Comparison of ENCODE assay signal across 21 cellular contexts in the genomic region with DNA sequence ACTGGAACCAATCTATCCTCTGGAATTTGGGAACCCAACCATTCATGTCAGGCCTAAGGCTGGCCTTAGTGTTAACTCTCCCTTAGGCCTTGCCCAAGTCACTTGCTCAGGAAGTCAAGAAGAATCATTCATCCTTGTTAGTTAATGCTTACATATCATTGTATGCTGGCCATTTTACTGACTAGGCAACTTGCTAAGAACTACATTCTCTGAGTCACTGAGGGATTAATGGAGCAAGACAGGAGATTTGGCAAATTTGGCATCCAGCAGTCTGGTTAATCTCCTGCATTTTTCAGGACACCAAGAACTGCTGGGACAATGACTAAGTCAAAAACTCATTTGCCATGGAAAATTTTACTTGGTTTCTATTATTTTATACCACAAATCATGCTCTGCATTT.
DNase-seq lines count a peak whose midpoint lies in the region; ATAC-seq and TF ChIP-seq lines count a peak whose summit lies in the region.
"Had no signal": no experiment of that assay in that cellular context is flagged by ENCODE, and none has a peak within 500 bp of the region (broad histone marks: within the 10 kb centered on the region; RNA-seq: fewer than 3 reads in every experiment).

No MANE protein-coding gene starts in this region.

- CTCF ChIA-PET in PC-3 (lab: Charles Lee): no interaction called here

- ATAC-seq in PC-3 (no peak), esophagus mucosa (peak; percentile 89), GM18907 (IDR thresholded peaks at IDR 0.05; ENCODE audit: unreplicated experiment) (no peak)
- ATAC-seq: activated naive CD4-positive, alpha-beta T cell treated with anti-CD3 and anti-CD28 coated beads, Interleukin-2, amount 50 U/mL, for 72 hours; activated T-helper 17 cell treated with anti-CD3 and anti-CD28 coated beads, Interleukin-2, amount 50 U/mL, for 72 hours; HCT116; left ventricle myocardium superior; Panc1 had no signal

- H3K9ac ChIP-seq in PC-3 (ENCODE audit: low read length): no peak overlapping the region

- H4K20me1 ChIP-seq in PC-3 (ENCODE audit: low read length): no peaks in the 10 kb centered on the region

- H3K4me3 ChIP-seq in AG09309 (ENCODE audit: control insufficient read depth, low read depth, low read length) (no peak overlapping the region), PC-3 (ENCODE audit: low read length) (no peak overlapping the region)

- intact Hi-C loops in PC-3 (cut with micrococcal nuclease): no loop called here

- no peak overlapping the region for H3K4me3 Mint-ChIP-seq in endothelial cell (ENCODE audit: unreplicated experiment)
- H3K4me3 Mint-ChIP-seq: activated CD4-positive, alpha-beta T cell treated with anti-CD3 and anti-CD28 coated beads, Interleukin-2, amount 10 ng/mL, durations not matched to agents 24 days and 14 days; activated T-helper 17 cell treated with anti-CD3 and anti-CD28 coated beads, Interleukin-2, amount 50 U/mL, for 72 hours; CD14-positive monocyte; nephron progenitor cell had no signal

- H3K79me2 ChIP-seq in PC-3 (ENCODE audit: low read length): no peaks in the 10 kb centered on the region

- no peaks in the 10 kb centered on the region for H3K36me3 Mint-ChIP-seq in endothelial cell (ENCODE audit: low read depth, unreplicated experiment)
- H3K36me3 Mint-ChIP-seq: activated naive CD4-positive, alpha-beta T cell treated with anti-CD3 and anti-CD28 coated beads, Interleukin-2, amount 50 U/mL, for 72 hours; CD14-positive monocyte had no signal

- H3K9me3 Mint-ChIP-seq in endothelial cell (ENCODE audit: unreplicated experiment): no peaks in the 10 kb centered on the region
- H3K9me3 Mint-ChIP-seq: activated CD4-positive, alpha-beta T cell treated with anti-CD3 and anti-CD28 coated beads, Interleukin-2, amount 10 ng/mL, durations not matched to agents 24 days and 14 days; activated naive CD4-positive, alpha-beta T cell treated with anti-CD3 and anti-CD28 coated beads, Interleukin-2, amount 50 U/mL, for 72 hours; activated T-helper 17 cell treated with anti-CD3 and anti-CD28 coated beads, Interleukin-2, amount 50 U/mL, for 72 hours; nephron progenitor cell had no signal

- H3K9me3 ChIP-seq in PC-3 (ENCODE audit: low read length): no peaks in the 10 kb centered on the region

- H3K9me2 ChIP-seq in PC-3 (replicated peaks; ENCODE audit: low read length): no peaks in the 10 kb centered on the region

- H3K4me1 ChIP-seq in PC-3 (ENCODE audit: insufficient read depth, low read length): no peaks in the 10 kb centered on the region

- H3K4me2 ChIP-seq in PC-3 (ENCODE audit: low read length): no peak overlapping the region

- DNase-seq in AG09309 (ENCODE audit: low read depth) (peak; percentile 34), PC-3 (peak; percentile 2), kidney tubule cell (ENCODE audit: low spot score) (peak; percentile 92), endothelial cell (ENCODE audit: low spot score) (no peak), DMS114 treated with DMSO at 0.1 percent for 48 hours (lab: John Stamatoyannopoulos, UW; ENCODE audit: unreplicated experiment) (no peak), A172 (ENCODE audit: low spot score) (no peak)
- DNase-seq: activated CD4-positive, alpha-beta T cell treated with anti-CD3 and anti-CD28 coated beads, Interleukin-2, amount 10 ng/mL, durations not matched to agents 24 days and 14 days; effector memory CD4-positive, alpha-beta T cell; KG1; left ventricle myocardium superior; NCI-H2081; NCI-H510A; nephron progenitor cell; T-helper 1 cell had no signal

- H3F3A ChIP-seq in PC-3 (ENCODE audit: low read length, unreplicated experiment): no peaks in the 10 kb centered on the region

- no peak overlapping the region for H3K27ac Mint-ChIP-seq in endothelial cell (ENCODE audit: unreplicated experiment)
- H3K27ac Mint-ChIP-seq: activated CD4-positive, alpha-beta T cell treated with anti-CD3 and anti-CD28 coated beads, Interleukin-2, amount 10 ng/mL, durations not matched to agents 24 days and 14 days; activated naive CD4-positive, alpha-beta T cell treated with anti-CD3 and anti-CD28 coated beads, Interleukin-2, amount 50 U/mL, for 72 hours; activated T-helper 17 cell treated with anti-CD3 and anti-CD28 coated beads, Interleukin-2, amount 50 U/mL, for 72 hours; CD14-positive monocyte; nephron progenitor cell had no signal

- peaks cover 2% of the 10 kb centered on the region for H3K4me1 Mint-ChIP-seq in endothelial cell (ENCODE audit: unreplicated experiment)
- H3K4me1 Mint-ChIP-seq: activated CD4-positive, alpha-beta T cell treated with anti-CD3 and anti-CD28 coated beads, Interleukin-2, amount 10 ng/mL, durations not matched to agents 24 days and 14 days; activated T-helper 17 cell treated with anti-CD3 and anti-CD28 coated beads, Interleukin-2, amount 50 U/mL, for 72 hours; CD14-positive monocyte; nephron progenitor cell had no signal

- no peaks in the 10 kb centered on the region for H3K36me3 ChIP-seq in PC-3 (ENCODE audit: low read depth, low read length)

- H2AFZ ChIP-seq in PC-3 (ENCODE audit: low read length): no peak overlapping the region

- no peaks in the 10 kb centered on the region for H3K27me3 ChIP-seq in PC-3 (ENCODE audit: low read length)

- no peak for TF ChIP-seq CTCF in AG09309 (IDR thresholded peaks at IDR 0.05; ENCODE audit: control insufficient read depth, insufficient read depth, low read depth, low read length, missing control alignments)
- no peak for TF ChIP-seq CTCF in PC-3 (conservative IDR thresholded peaks at IDR 0.05; ENCODE audit: low read depth, low read length)
- TF ChIP-seq CTCF in endothelial cell (IDR thresholded peaks at IDR 0.05; ENCODE audit: unreplicated experiment): no peak

- POLR2A ChIA-PET in PC-3 (lab: Charles Lee; ENCODE audit: unreplicated experiment): no interaction called here

- H3K27ac ChIP-seq in PC-3 (ENCODE audit: low read length): no peak overlapping the region

- no TSS peak for BruUV-seq in PC-3 (replicated peaks; lab: Mats Ljungman, UMichigan)

- H3K27me3 Mint-ChIP-seq in endothelial cell (ENCODE audit: unreplicated experiment): peaks cover 3% of the 10 kb centered on the region

Comparison
In these comparisons a context has a peak if more than half of its experiments do, and no peak if none do; other contexts are left out.
1. DNase-seq: peak in AG09309 (single experiment), PC-3 (single experiment) and kidney tubule cell (single experiment); none in endothelial cell (single experiment), DMS114 treated with DMSO at 0.1 percent for 48 hours (single experiment) and A172 (single experiment).